ENCODE assay signal across 8 cellular contexts in the genomic region with DNA sequence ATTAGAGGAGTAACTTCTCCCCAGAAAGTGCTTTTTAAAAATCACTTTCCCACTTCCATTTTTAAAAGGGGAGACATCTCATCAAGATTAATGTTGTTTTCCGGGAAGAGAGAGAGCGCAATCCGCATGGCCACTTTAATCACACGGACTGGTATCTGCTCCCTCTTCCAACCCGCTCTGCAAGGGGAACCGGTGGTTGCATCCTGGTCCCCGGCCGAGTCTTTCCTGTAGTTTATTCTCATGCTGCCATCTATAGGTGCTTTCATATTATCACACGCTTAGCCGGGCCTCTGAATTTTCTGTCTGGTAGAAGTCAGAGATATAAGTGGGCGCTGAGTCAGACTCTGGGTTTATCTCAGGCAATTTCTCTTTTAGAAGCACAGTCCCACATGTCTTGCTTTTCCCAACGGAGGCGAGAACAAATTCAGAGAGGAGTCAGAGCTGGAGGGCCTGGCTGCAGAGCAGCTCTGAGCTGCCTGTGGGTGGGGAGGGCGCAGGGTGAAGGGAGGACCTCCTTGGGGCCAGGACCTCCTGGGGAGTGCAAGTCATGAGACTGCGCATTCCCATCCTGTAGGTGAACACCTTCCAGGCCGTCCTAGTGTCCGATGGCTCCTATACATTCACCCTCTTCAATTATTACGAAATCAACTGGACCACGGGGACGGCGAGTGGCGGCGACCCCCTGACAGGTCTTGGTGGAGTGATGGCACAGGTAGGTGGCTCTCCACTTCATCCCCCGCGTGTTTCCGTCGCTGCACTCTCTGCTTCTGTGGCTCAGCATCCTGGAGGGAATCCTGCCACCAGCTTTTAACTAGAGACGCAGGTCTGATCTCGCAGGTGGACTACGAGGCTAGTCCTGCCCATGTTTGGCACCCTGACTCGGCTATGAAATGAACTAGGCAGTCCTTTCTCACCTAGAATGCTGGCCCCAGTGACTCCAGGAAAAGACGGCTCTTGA. TPM values are rescaled to one million over a fixed set of nuclear protein-coding genes. Genes with fewer than 3 reads are reported as not detected.
DNase-seq lines count a peak whose midpoint lies in the region; ATAC-seq, FAIRE-seq and TF ChIP-seq lines count a peak whose summit lies in the region.

No MANE protein-coding gene starts in this region.

- H3K27me3 Mint-ChIP-seq in chondrocyte (ENCODE audit: low read depth) = peaks cover 7% of the 10 kb centered on the region

- H3K4me3 Mint-ChIP-seq in chondrocyte (ENCODE audit: unreplicated experiment) = no peak overlapping the region

- ATAC-seq in left lung = peak; percentile 98

- no peaks in the 10 kb centered on the region for H3K36me3 ChIP-seq in left lung

- H3K4me1 Mint-ChIP-seq in chondrocyte (ENCODE audit: low read depth) = peaks cover 5% of the 10 kb centered on the region

- FAIRE-seq in GM18507 (lab: Jason Lieb, UNC) = peak; percentile 70

- peaks cover 0 to 4% of the 10 kb centered on the region in 2 donors for H3K27me3 ChIP-seq in left lung

- H3K4me3 ChIP-seq in left lung = no peak overlapping the region

- peak; percentile 83 for TF ChIP-seq CTCF in chondrocyte (IDR thresholded peaks at IDR 0.05)
- TF ChIP-seq CTCF in left lung (IDR thresholded peaks at IDR 0.05) = peak; percentile 43 to 62

- no peaks in the 10 kb centered on the region for H3K9me3 Mint-ChIP-seq in chondrocyte (ENCODE audit: low read depth)

- no peaks in the 10 kb centered on the region for H3K9me3 ChIP-seq in left lung

- peak; percentile 32 to 49 for DNase-seq in AML-193 (lab: John Stamatoyannopoulos, UW)
- DNase-seq in GM18507 (ENCODE audit: extremely low spot score, insufficient read length, low read depth) = peak; percentile 25
- DNase-seq in NCI-H1092 treated with DMSO at 0.1 percent for 48 hours (lab: John Stamatoyannopoulos, UW) = peak; percentile 83
- DNase-seq in SKM-1 treated with dmso at 0.1 percent for 144 hours (lab: John Stamatoyannopoulos, UW; ENCODE audit: unreplicated experiment) = peak; percentile 54
- no peak for DNase-seq in chondrocyte (ENCODE audit: low spot score)
- peak in 1 of 2 donors; percentile 53 for DNase-seq in left lung
- DNase-seq in stimulated activated CD8-positive, alpha-beta memory T cell treated with anti-CD3 and anti-CD28 coated beads, Interleukin-2, amount 100 ng/mL, for 48 hours (ENCODE audit: low read depth in 2 of 2) = peak; percentile 13 to 30
- no peak for DNase-seq in activated effector memory CD4-positive, alpha-beta T cell treated with Interleukin-2 at 50 U/mL for 16 hours

- peaks cover 0 to 5% of the 10 kb centered on the region in 2 donors for H3K4me1 ChIP-seq in left lung

- no peaks in the 10 kb centered on the region for H3K36me3 Mint-ChIP-seq in chondrocyte (ENCODE audit: low read depth)

- intact Hi-C loops in left lung (cut with DNase I) = loop anchor here in 1 of 2 donors (10.0 kb wide), 1 partner anchor 178 kb away; no protein-coding TSS in a partner anchor

- H3K27ac Mint-ChIP-seq in chondrocyte (ENCODE audit: unreplicated experiment) = no peak overlapping the region

- H3K27ac ChIP-seq in left lung = no peak overlapping the region

RNA-seq across cellular contexts. Expression of gene TECTA, which starts 11.7 kb away (rescaled TPM):
- total RNA-seq in chondrocyte (0.41 to 1.2 TPM (median 0.75 TPM) in 3 replicates), left lung (under 1 TPM; 0.58 to 0.87 TPM)

Comparison
In these comparisons a context has a peak if more than half of its experiments do, and no peak if none do; other contexts are left out.
1. DNase-seq: peak in AML-193 (2 of 2), GM18507 (single experiment), NCI-H1092 treated with DMSO at 0.1 percent for 48 hours (single experiment), SKM-1 treated with dmso at 0.1 percent for 144 hours (single experiment) and stimulated activated CD8-positive, alpha-beta memory T cell treated with anti-CD3 and anti-CD28 coated beads, Interleukin-2, amount 100 ng/mL, for 48 hours (2 of 2); none in chondrocyte (single experiment) and activated effector memory CD4-positive, alpha-beta T cell treated with Interleukin-2 at 50 U/mL for 16 hours (single experiment).